Comparison of ENCODE assay signal across 35 cellular contexts in genomic region chr1:68979891-68980290, GRCh38.
"Had no signal": no experiment of that assay in that cellular context is flagged by ENCODE, and none has a peak within 500 bp of the region (broad histone marks: within the 10 kb centered on the region; RNA-seq: fewer than 3 reads in every experiment).

No MANE protein-coding gene starts in this region.

- H3K4me3 ChIP-seq: adrenal gland, body of pancreas, esophagus squamous epithelium, gastroesophageal sphincter, heart right ventricle had no signal

- H3K27me3 ChIP-seq: adrenal gland, body of pancreas, esophagus squamous epithelium, gastroesophageal sphincter, heart right ventricle had no signal

- H3K27ac Mint-ChIP-seq: activated B cell treated with CpG ODN at 0.5 μM for 24 hours; activated CD4-positive, alpha-beta memory T cell treated with anti-CD3 and anti-CD28 coated beads for 36 hours; activated CD4-positive, alpha-beta T cell treated with anti-CD3 and anti-CD28 coated beads, Interleukin-2, amount 10 ng/mL, durations not matched to agents 24 days and 14 days; activated CD8-positive, alpha-beta memory T cell treated with anti-CD3 and anti-CD28 coated beads, Interleukin-2, amount 10 ng/mL, durations not matched to agents 7 days and 5 days; activated CD8-positive, alpha-beta T cell treated with anti-CD3 and anti-CD28 coated beads, Interleukin-2, amount 10 ng/mL, durations not matched to agents 7 days and 5 days; activated naive CD4-positive, alpha-beta T cell treated with anti-CD3 and anti-CD28 coated beads for 36 hours; activated naive CD4-positive, alpha-beta T cell treated with anti-CD3 and anti-CD28 coated beads, Interleukin-2, amount 50 U/mL, for 24 hours; activated naive CD8-positive, alpha-beta T cell treated with anti-CD3 and anti-CD28 coated beads for 36 hours; activated naive CD8-positive, alpha-beta T cell treated with anti-CD3 and anti-CD28 coated beads, Interleukin-2, amount 50 U/mL, for 24 hours; activated T-helper 1 cell treated with anti-CD3 and anti-CD28 coated beads, Interleukin-12 subunit alpha, Interleukin-12 subunit beta, Interleukin-2, Interleukin-4 antibody, amounts not matched to agents 30 ng/mL and 10 ng/mL and 1 ng/mL, durations not matched to agents 14 hours and 24 hours and 36 hours; activated T-helper 2 cell treated with anti-CD3 and anti-CD28 coated beads, Interferon-gamma antibody, Interleukin-2, Interleukin-4, amounts not matched to agents 10 μg/mL and 5 μg/mL and 100 μg/mL, durations not matched to agents 14 hours and 24 hours and 36 hours; effector memory CD8-positive, alpha-beta T cell had no signal

- H3K9me3 Mint-ChIP-seq: activated B cell treated with CpG ODN at 0.5 μM for 24 hours; activated CD4-positive, alpha-beta memory T cell treated with anti-CD3 and anti-CD28 coated beads for 36 hours; activated CD4-positive, alpha-beta T cell treated with anti-CD3 and anti-CD28 coated beads, Interleukin-2, amount 10 ng/mL, durations not matched to agents 24 days and 14 days; activated naive CD4-positive, alpha-beta T cell treated with anti-CD3 and anti-CD28 coated beads, Interleukin-2, amount 50 U/mL, for 24 hours; activated naive CD8-positive, alpha-beta T cell treated with anti-CD3 and anti-CD28 coated beads for 36 hours; activated naive CD8-positive, alpha-beta T cell treated with anti-CD3 and anti-CD28 coated beads, Interleukin-2, amount 50 U/mL, for 24 hours had no signal

- H3K36me3 ChIP-seq: adrenal gland, esophagus squamous epithelium, gastroesophageal sphincter, heart right ventricle, WERI-Rb-1 had no signal

- FAIRE-seq: colon, endothelial cell of umbilical vein, TTC549 had no signal

- ATAC-seq: activated CD4-positive, CD25-positive, alpha-beta regulatory T cell treated with anti-CD3 and anti-CD28 coated beads, Interleukin-2, amount 50 U/mL, for 24 hours; activated CD8-positive, alpha-beta memory T cell treated with anti-CD3 and anti-CD28 coated beads, Interleukin-2, amount 10 ng/mL, durations not matched to agents 7 days and 5 days; activated CD8-positive, alpha-beta T cell treated with anti-CD3 and anti-CD28 coated beads, Interleukin-2, amount 10 ng/mL, durations not matched to agents 7 days and 5 days; activated naive CD8-positive, alpha-beta T cell treated with anti-CD3 and anti-CD28 coated beads, Interleukin-2, amount 50 U/mL, for 24 hours; body of pancreas; effector memory CD8-positive, alpha-beta T cell; gastroesophageal sphincter; heart right ventricle had no signal

- H3K27me3 Mint-ChIP-seq: activated B cell treated with CpG ODN at 0.5 μM for 24 hours; activated CD4-positive, alpha-beta memory T cell treated with anti-CD3 and anti-CD28 coated beads for 36 hours; activated CD4-positive, alpha-beta T cell treated with anti-CD3 and anti-CD28 coated beads, Interleukin-2, amount 10 ng/mL, durations not matched to agents 24 days and 14 days; activated CD8-positive, alpha-beta memory T cell treated with anti-CD3 and anti-CD28 coated beads, Interleukin-2, amount 10 ng/mL, durations not matched to agents 7 days and 5 days; activated naive CD4-positive, alpha-beta T cell treated with anti-CD3 and anti-CD28 coated beads, Interleukin-2, amount 50 U/mL, for 24 hours; activated naive CD8-positive, alpha-beta T cell treated with anti-CD3 and anti-CD28 coated beads for 36 hours; activated naive CD8-positive, alpha-beta T cell treated with anti-CD3 and anti-CD28 coated beads, Interleukin-2, amount 50 U/mL, for 24 hours; effector memory CD8-positive, alpha-beta T cell had no signal

- H3K4me1 ChIP-seq: adrenal gland, body of pancreas, esophagus squamous epithelium, heart right ventricle had no signal

- H3K27ac ChIP-seq: adrenal gland, body of pancreas, epithelial cell of prostate, esophagus squamous epithelium, gastroesophageal sphincter, heart right ventricle, WERI-Rb-1 had no signal

- H3K36me3 Mint-ChIP-seq: activated CD4-positive, alpha-beta memory T cell treated with anti-CD3 and anti-CD28 coated beads for 36 hours; activated CD8-positive, alpha-beta memory T cell treated with anti-CD3 and anti-CD28 coated beads, Interleukin-2, amount 10 ng/mL, durations not matched to agents 7 days and 5 days; activated naive CD4-positive, alpha-beta T cell treated with anti-CD3 and anti-CD28 coated beads, Interleukin-2, amount 50 U/mL, for 24 hours; activated naive CD8-positive, alpha-beta T cell treated with anti-CD3 and anti-CD28 coated beads for 36 hours had no signal

- H3K4me1 Mint-ChIP-seq: activated B cell treated with CpG ODN at 0.5 μM for 24 hours; activated CD4-positive, alpha-beta T cell treated with anti-CD3 and anti-CD28 coated beads, Interleukin-2, amount 10 ng/mL, durations not matched to agents 24 days and 14 days; activated CD8-positive, alpha-beta memory T cell treated with anti-CD3 and anti-CD28 coated beads, Interleukin-2, amount 10 ng/mL, durations not matched to agents 7 days and 5 days; activated naive CD4-positive, alpha-beta T cell treated with anti-CD3 and anti-CD28 coated beads, Interleukin-2, amount 50 U/mL, for 24 hours; activated naive CD8-positive, alpha-beta T cell treated with anti-CD3 and anti-CD28 coated beads for 36 hours; activated naive CD8-positive, alpha-beta T cell treated with anti-CD3 and anti-CD28 coated beads, Interleukin-2, amount 50 U/mL, for 24 hours had no signal

- H3K4me3 Mint-ChIP-seq: activated B cell treated with CpG ODN at 0.5 μM for 24 hours; activated CD4-positive, alpha-beta memory T cell treated with anti-CD3 and anti-CD28 coated beads for 36 hours; activated CD4-positive, alpha-beta T cell treated with anti-CD3 and anti-CD28 coated beads, Interleukin-2, amount 10 ng/mL, durations not matched to agents 24 days and 14 days; activated CD8-positive, alpha-beta memory T cell treated with anti-CD3 and anti-CD28 coated beads, Interleukin-2, amount 10 ng/mL, durations not matched to agents 7 days and 5 days; activated CD8-positive, alpha-beta T cell treated with anti-CD3 and anti-CD28 coated beads, Interleukin-2, amount 10 ng/mL, durations not matched to agents 7 days and 5 days; activated naive CD4-positive, alpha-beta T cell treated with anti-CD3 and anti-CD28 coated beads for 36 hours; activated naive CD4-positive, alpha-beta T cell treated with anti-CD3 and anti-CD28 coated beads, Interleukin-2, amount 50 U/mL, for 24 hours; activated naive CD8-positive, alpha-beta T cell treated with anti-CD3 and anti-CD28 coated beads for 36 hours; activated naive CD8-positive, alpha-beta T cell treated with anti-CD3 and anti-CD28 coated beads, Interleukin-2, amount 50 U/mL, for 24 hours; activated T-helper 1 cell treated with anti-CD3 and anti-CD28 coated beads, Interleukin-12 subunit alpha, Interleukin-12 subunit beta, Interleukin-2, Interleukin-4 antibody, amounts not matched to agents 30 ng/mL and 10 ng/mL and 1 ng/mL, durations not matched to agents 14 hours and 24 hours and 36 hours; effector memory CD8-positive, alpha-beta T cell had no signal

- DNase-seq: activated B cell treated with CpG ODN at 0.5 μM for 24 hours; activated CD4-positive, alpha-beta memory T cell treated with anti-CD3 and anti-CD28 coated beads for 36 hours; activated CD4-positive, alpha-beta T cell treated with anti-CD3 and anti-CD28 coated beads, Interleukin-2, amount 10 ng/mL, durations not matched to agents 24 days and 14 days; activated CD8-positive, alpha-beta memory T cell treated with anti-CD3 and anti-CD28 coated beads, Interleukin-2, amount 10 ng/mL, durations not matched to agents 7 days and 5 days; activated CD8-positive, alpha-beta memory T cell treated with anti-CD3 and anti-CD28 coated beads, Interleukin-2, amount 50 U/mL, for 4 hours; activated CD8-positive, alpha-beta T cell treated with anti-CD3 and anti-CD28 coated beads, Interleukin-2, amount 10 ng/mL, durations not matched to agents 7 days and 5 days; activated effector memory CD4-positive, alpha-beta T cell treated with anti-CD3 and anti-CD28 coated beads, Interleukin-2, amount 50 U/mL, for 16 hours; activated naive CD4-positive, alpha-beta T cell treated with anti-CD3 and anti-CD28 coated beads for 36 hours; activated naive CD8-positive, alpha-beta T cell treated with anti-CD3 and anti-CD28 coated beads for 36 hours; activated naive CD8-positive, alpha-beta T cell treated with anti-CD3 and anti-CD28 coated beads, Interleukin-2, amount 50 U/mL, for 24 hours; activated T-cell treated with anti-CD3 and anti-CD28 coated beads, Interleukin-2, amount 50 U/mL, for 1 hour; activated T-cell treated with anti-CD3 and anti-CD28 coated beads, Interleukin-2, amount 50 U/mL, for 48 hours; adrenal gland; amygdala; aorta; body of pancreas; caudate nucleus; cortex of kidney; dermis blood vessel endothelial cell; effector CD4-positive, alpha-beta T cell; effector memory CD8-positive, alpha-beta T cell; esophagus squamous epithelium; foreskin melanocyte; heart right ventricle; T-helper 2 cell; WERI-Rb-1 had no signal

- H3K9me3 ChIP-seq: adrenal gland, body of pancreas, esophagus squamous epithelium, gastroesophageal sphincter, heart right ventricle had no signal
